In genomic region chr4:100995671-100996070, GRCh38 we compare ENCODE assay signal across 3 cellular contexts.
"Had no signal": no experiment of that assay in that cellular context is flagged by ENCODE, and none has a peak within 500 bp of the region (broad histone marks: within the 10 kb centered on the region; RNA-seq: fewer than 3 reads in every experiment).

No MANE protein-coding gene starts in this region.

- H3K4me2 ChIP-seq: GM23338 had no signal

- H3K4me3 ChIP-seq: GM23338 had no signal

- DNase-seq: H9, HCEC 1CT had no signal
